39 cellular contexts compared by ENCODE assay signal in the genomic region with DNA sequence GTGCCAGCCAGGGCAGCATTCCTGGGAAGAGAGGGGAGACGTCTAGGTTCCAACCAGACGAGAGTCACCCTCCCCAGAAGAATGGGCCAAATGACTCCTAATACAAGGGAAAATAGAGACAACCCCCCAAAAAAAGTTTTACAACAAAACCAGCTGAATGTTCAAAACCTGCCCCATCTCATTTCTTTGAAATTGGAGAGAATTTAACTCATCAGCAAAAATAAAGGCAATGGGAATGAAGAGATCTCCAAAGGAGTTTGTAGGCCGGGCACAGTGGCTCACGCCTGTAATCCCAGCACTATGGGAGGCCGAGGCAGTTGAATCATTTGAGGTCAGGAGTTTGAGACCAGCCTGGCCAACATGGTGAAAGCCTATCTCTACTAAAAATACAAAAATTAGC. TPM values are rescaled to one million over a fixed set of nuclear protein-coding genes. Genes with fewer than 3 reads are reported as not detected.
"Had no signal": no experiment of that assay in that cellular context is flagged by ENCODE, and none has a peak within 500 bp of the region (broad histone marks: within the 10 kb centered on the region; RNA-seq: fewer than 3 reads in every experiment).

No MANE protein-coding gene starts in this region.

- DNase-seq: Karpas-422, Kasumi-1, MG63, MM.1S, MV-4-11, NCI-H1048, NCI-H1092, NCI-H1092 treated with DMSO at 0.1 percent for 48 hours, NCI-H1105, NCI-H1105 treated with DMSO at 0.1 percent for 48 hours, NCI-H1417, NCI-H1417 treated with DMSO at 0.1 percent for 48 hours, NCI-H1436, NCI-H1436 treated with DMSO at 0.1 percent for 48 hours, NCI-H146, NCI-H1694, NCI-H1694 treated with DMSO at 0.1 percent for 48 hours, NCI-H187, NCI-H187 treated with DMSO at 0.1 percent for 48 hours, NCI-H1930, NCI-H2029, NCI-H2029 treated with DMSO at 0.1 percent for 48 hours, NCI-H2081, NCI-H2081 treated with DMSO at 0.1 percent for 48 hours, NCI-H2107, NCI-H2171, NCI-H2171 treated with DMSO at 0.1 percent for 48 hours, NCI-H2227 treated with DMSO at 0.1 percent for 48 hours, NCI-H226, NCI-H345, NCI-H446, NCI-H446 treated with DMSO at 0.1 percent for 48 hours, NCI-H510A, NCI-H510A treated with DMSO at 0.1 percent for 48 hours, NCI-H524, NCI-H524 treated with DMSO at 0.1 percent for 48 hours had no signal

- H3K36me3 ChIP-seq: MG63 had no signal

- H3K9me3 ChIP-seq: MG63 had no signal

- H3K4me3 ChIP-seq: MG63 had no signal

RNA-seq across cellular contexts. Expression of gene EMILIN3, which starts 9.7 kb away (rescaled TPM):
- total RNA-seq: LHCN-M2, M059J, MCF 10A had no signal
